In the genomic region with DNA sequence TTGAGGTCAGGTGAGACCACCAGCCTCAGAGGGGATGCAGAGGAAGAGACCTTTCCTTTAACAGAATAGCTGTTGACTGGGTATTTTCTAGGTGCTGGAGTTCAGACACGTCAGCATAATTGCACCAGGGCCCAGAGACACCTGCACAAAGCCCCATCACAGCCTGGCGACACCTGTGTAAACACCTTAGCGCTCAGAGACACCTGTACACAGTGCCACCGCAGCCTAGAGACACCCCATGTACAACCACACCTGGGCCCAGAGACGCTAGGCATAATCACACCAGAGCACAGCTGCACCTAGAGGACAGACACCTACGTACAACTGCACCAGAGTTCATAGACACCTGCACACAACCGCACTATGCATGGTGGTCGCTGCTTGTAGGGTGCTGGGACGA, we compare ENCODE assay signal across 11 cellular contexts. TPM values are rescaled to one million over a fixed set of nuclear protein-coding genes. Genes with fewer than 3 reads are reported as not detected.
DNase-seq lines count a peak whose midpoint lies in the region; ATAC-seq, FAIRE-seq and TF ChIP-seq lines count a peak whose summit lies in the region.
"Had no signal": no experiment of that assay in that cellular context is flagged by ENCODE, and none has a peak within 500 bp of the region (broad histone marks: within the 10 kb centered on the region; RNA-seq: fewer than 3 reads in every experiment).

No MANE protein-coding gene starts in this region.

- H3K9me1 ChIP-seq in endothelial cell of umbilical vein (replicated peaks; ENCODE audit: control insufficient read depth, extremely low read depth, insufficient read depth, low read length) = no peaks in the 10 kb centered on the region

- H3K9me3 ChIP-seq in OCI-LY7 (ENCODE audit: low read length) = no peaks in the 10 kb centered on the region
- no peaks in the 10 kb centered on the region for H3K9me3 ChIP-seq in endothelial cell of umbilical vein (replicated peaks; ENCODE audit: control insufficient read depth, insufficient read depth, low read length)

- no peaks in the 10 kb centered on the region for H4K20me1 ChIP-seq in OCI-LY7 (ENCODE audit: insufficient read depth, low read length)
- H4K20me1 ChIP-seq in endothelial cell of umbilical vein (replicated peaks; ENCODE audit: control insufficient read depth, extremely low read depth, insufficient read depth, low read length) = no peaks in the 10 kb centered on the region

- H3K36me3 Mint-ChIP-seq in activated T-cell treated with anti-CD3 and anti-CD28 coated beads, Interleukin-2, amount 50 U/mL, for 72 hours (ENCODE audit: insufficient read depth in 2 of 2) = peaks cover 5 to 11% of the 10 kb centered on the region in 2 donors
- peaks cover 48% of the 10 kb centered on the region for H3K36me3 Mint-ChIP-seq in stimulated activated effector memory CD8-positive, alpha-beta T cell treated with anti-CD3 and anti-CD28 coated beads, Interleukin-12 subunit alpha, Interleukin-12 subunit beta, amount 100 ng/mL, for 72 hours

- FAIRE-seq in endothelial cell of umbilical vein (lab: Jason Lieb, UNC) = no peak

- H3K79me2 ChIP-seq in OCI-LY7 (ENCODE audit: insufficient read depth, low read depth, low read length) = peaks cover 51% of the 10 kb centered on the region
- H3K79me2 ChIP-seq in endothelial cell of umbilical vein (ENCODE audit: control insufficient read depth, insufficient read depth, low read length) = peaks cover 66% of the 10 kb centered on the region

- H3K4me2 ChIP-seq in OCI-LY7 (ENCODE audit: low read length) (peak overlapping the region; percentile 93), endothelial cell of umbilical vein (ENCODE audit: insufficient read depth, low read length) (peak overlapping the region; percentile 87)

- peaks cover 22% of the 10 kb centered on the region for H3K4me1 Mint-ChIP-seq in activated T-cell treated with anti-CD3 and anti-CD28 coated beads, Interleukin-2, amount 50 U/mL, for 72 hours (ENCODE audit: low read depth)
- H3K4me1 Mint-ChIP-seq in stimulated activated effector memory CD8-positive, alpha-beta T cell treated with anti-CD3 and anti-CD28 coated beads, Interleukin-12 subunit alpha, Interleukin-12 subunit beta, amount 100 ng/mL, for 72 hours = peaks cover 27% of the 10 kb centered on the region

- H3K4me1 ChIP-seq in OCI-LY7 (ENCODE audit: insufficient read depth, low read length, poor library complexity, severe bottlenecking) (peaks cover 22% of the 10 kb centered on the region), endothelial cell of umbilical vein (ENCODE audit: control insufficient read depth, extremely low read depth, insufficient read depth, low read length) (peaks cover 14% of the 10 kb centered on the region)

- intact Hi-C loops in OCI-LY7 (cut with micrococcal nuclease; ENCODE audit: unreplicated experiment) = no loop called here
- intact Hi-C loops in endothelial cell of umbilical vein (cut with micrococcal nuclease) = loop anchor here (2.0 kb wide), 1 partner anchor 21 kb away; no protein-coding TSS in a partner anchor

- no peaks in the 10 kb centered on the region for H3K9me3 Mint-ChIP-seq in activated T-cell treated with anti-CD3 and anti-CD28 coated beads, Interleukin-2, amount 50 U/mL, for 72 hours
- no peaks in the 10 kb centered on the region for H3K9me3 Mint-ChIP-seq in stimulated activated effector memory CD8-positive, alpha-beta T cell treated with anti-CD3 and anti-CD28 coated beads, Interleukin-12 subunit alpha, Interleukin-12 subunit beta, amount 100 ng/mL, for 72 hours

- POLR2A ChIA-PET in OCI-LY7 (lab: Charles Lee) = no interaction called here
- POLR2A ChIA-PET in endothelial cell of umbilical vein (lab: Charles Lee) = no interaction called here

- H3K4me3 ChIP-seq in OCI-LY7 (ENCODE audit: low read depth, low read length, poor library complexity, severe bottlenecking) (peak overlapping the region; percentile 94), endothelial cell of umbilical vein (replicated peaks in 1 of 3; ENCODE audit: insufficient read depth in 1 of 3, low read depth in 1 of 3, low read length in 3 of 3) (peak overlapping the region in 2 of 3 experiments; percentile 56 to 69)

- BruUV-seq in OCI-LY7 (replicated peaks; lab: Mats Ljungman, UMichigan) (TSS peak; percentile 66), endothelial cell of umbilical vein (replicated peaks; lab: Mats Ljungman, UMichigan) (no TSS peak)

- CTCF ChIA-PET in OCI-LY7 (lab: Charles Lee; ENCODE audit: unreplicated experiment) (interaction anchor here (1.2 kb wide), 1 partner anchor 9 kb away, joined by 5 read pairs; no protein-coding TSS in a partner anchor), endothelial cell of umbilical vein (lab: Charles Lee) (interaction anchor here (4.7 kb wide), 1 partner anchor 9 kb away, joined by 29 read pairs; no protein-coding TSS in a partner anchor)

- H3K4me3 Mint-ChIP-seq in activated T-cell treated with anti-CD3 and anti-CD28 coated beads, Interleukin-2, amount 50 U/mL, for 72 hours = peak overlapping the region; percentile 75 to 89
- peak overlapping the region; percentile 78 for H3K4me3 Mint-ChIP-seq in stimulated activated effector memory CD8-positive, alpha-beta T cell treated with anti-CD3 and anti-CD28 coated beads, Interleukin-12 subunit alpha, Interleukin-12 subunit beta, amount 100 ng/mL, for 72 hours

- dilution Hi-C loops in endothelial cell of umbilical vein (cut with MboI; ENCODE audit: extremely low pct_ligation_motif_present, low sequenced_read_pairs) = no loop called here

- no peaks in the 10 kb centered on the region for H3K9me2 ChIP-seq in OCI-LY7 (ENCODE audit: insufficient read depth, low read length)

- no peaks in the 10 kb centered on the region for H3K27me3 ChIP-seq in endothelial cell of umbilical vein (ENCODE audit: control insufficient read depth in 2 of 2, insufficient read depth in 2 of 2, low read length in 2 of 2)
- H3K27me3 ChIP-seq: cardiac muscle cell had no signal

- DNase-seq in activated T-cell treated with anti-CD3 and anti-CD28 coated beads, Interleukin-2, amount 50 U/mL, for 72 hours = no peak
- DNase-seq in activated T-cell treated with anti-CD3 and anti-CD28 coated beads, Interleukin-2, amount 50 U/mL, for 48 hours = no peak
- DNase-seq in OCI-LY7 (ENCODE audit: low spot score) (peak; percentile 45), endothelial cell of umbilical vein (ENCODE audit: low read depth, low spot score) (no peak), OCI-M1 (lab: John Stamatoyannopoulos, UW) (no peak), DMS79 treated with DMSO at 0.1 percent for 48 hours (lab: John Stamatoyannopoulos, UW) (no peak)
- DNase-seq in stimulated activated effector memory CD8-positive, alpha-beta T cell treated with anti-CD3 and anti-CD28 coated beads, Interleukin-12 subunit alpha, Interleukin-12 subunit beta, amount 100 ng/mL, for 72 hours (ENCODE audit: low spot score in 2 of 2) = no peak
- DNase-seq: DMS 273 treated with DMSO at 0.1 percent for 48 hours, substantia nigra had no signal

- TF ChIP-seq POLR2A in endothelial cell of umbilical vein (IDR thresholded peaks at IDR 0.05; ENCODE audit: low read depth, low read length) = no peak

- no peaks in the 10 kb centered on the region for H3K27me3 Mint-ChIP-seq in activated T-cell treated with anti-CD3 and anti-CD28 coated beads, Interleukin-2, amount 50 U/mL, for 72 hours (ENCODE audit: low read depth)

- H3K27ac ChIP-seq in OCI-LY7 (ENCODE audit: low read depth, low read length, poor library complexity, severe bottlenecking) (peak overlapping the region; percentile 38), endothelial cell of umbilical vein (ENCODE audit: insufficient read depth, low read depth, low read length) (peak overlapping the region; percentile 17)
- H3K27ac ChIP-seq: cardiac muscle cell had no signal

- H3K27ac Mint-ChIP-seq in activated T-cell treated with anti-CD3 and anti-CD28 coated beads, Interleukin-2, amount 50 U/mL, for 72 hours = no peak overlapping the region
- peak overlapping the region; percentile 34 for H3K27ac Mint-ChIP-seq in stimulated activated effector memory CD8-positive, alpha-beta T cell treated with anti-CD3 and anti-CD28 coated beads, Interleukin-12 subunit alpha, Interleukin-12 subunit beta, amount 100 ng/mL, for 72 hours

- H2AFZ ChIP-seq in OCI-LY7 (ENCODE audit: low read length) (peak overlapping the region; percentile 3; the same call in 1 of the 2 replicates), endothelial cell of umbilical vein (ENCODE audit: low read depth, low read length) (no peak overlapping the region)

- TF ChIP-seq CTCF in OCI-LY7 (conservative IDR thresholded peaks at IDR 0.05; ENCODE audit: low read length) (no peak), endothelial cell of umbilical vein (IDR thresholded peaks at IDR 0.05; ENCODE audit: extremely low read depth in 1 of 2, insufficient read depth in 1 of 2, low read depth in 1 of 2, low read length in 2 of 2) (no peak)

- H3K36me3 ChIP-seq in OCI-LY7 (ENCODE audit: insufficient read depth, low read length) (peaks cover 60% of the 10 kb centered on the region), endothelial cell of umbilical vein (ENCODE audit: control insufficient read depth in 2 of 2, extremely low read depth in 1 of 2, insufficient read depth in 2 of 2, low read length in 2 of 2) (peaks cover 0 to 14% of the 10 kb centered on the region in 2 experiments)

- peak overlapping the region; percentile 72 for H3K9ac ChIP-seq in endothelial cell of umbilical vein (replicated peaks; ENCODE audit: extremely low read depth, insufficient read depth, low read length)

- no peak for ATAC-seq in activated T-cell treated with anti-CD3 and anti-CD28 coated beads, Interleukin-2, amount 50 U/mL, for 72 hours (replicated peaks in 1 of 2)
- no peak for ATAC-seq in stimulated activated effector memory CD8-positive, alpha-beta T cell treated with anti-CD3 and anti-CD28 coated beads, Interleukin-12 subunit alpha, Interleukin-12 subunit beta, amount 100 ng/mL, for 72 hours
- no peak for ATAC-seq in GM21515 (IDR thresholded peaks at IDR 0.05; ENCODE audit: unreplicated experiment)

RNA-seq across cellular contexts. Expression of a gene that starts 1.0 kb away (rescaled TPM):
- total RNA-seq in activated T-cell treated with anti-CD3 and anti-CD28 coated beads, Interleukin-2, amount 50 U/mL, for 72 hours = 10 to 100 TPM; 17.7 to 18.2 TPM
- total RNA-seq in OCI-LY7 (2014; rRNA removed; shearing (Covaris generic)) = 51.9 and 59.4 TPM in 2 replicates
- total RNA-seq in OCI-LY7 (2022) (46.6 and 47.6 TPM in 2 replicates), endothelial cell of umbilical vein (32.9 and 39.0 TPM in 2 replicates)
- 14.9 and 17.4 TPM in 2 replicates for polyA plus RNA-seq in endothelial cell of umbilical vein
- 24.9 and 27.5 TPM in 2 replicates for polyA plus RNA-seq in endothelial cell of umbilical vein (2011; cell fraction: cytosol; rRNA removed)
- 22.6 and 26.0 TPM in 2 replicates for polyA plus RNA-seq in endothelial cell of umbilical vein (2011; cell fraction: nucleus; rRNA removed)
- 15.6 and 37.0 TPM in 2 replicates for polyA plus RNA-seq in endothelial cell of umbilical vein (2012)
- polyA minus RNA-seq in endothelial cell of umbilical vein = 20.8 and 24.2 TPM in 2 replicates
- 51.3 TPM for polyA minus RNA-seq in endothelial cell of umbilical vein (2011; cell fraction: cytosol; rRNA and poly(A)+ RNA removed)
- 8.2 and 13.0 TPM in 2 replicates for polyA minus RNA-seq in endothelial cell of umbilical vein (2011; cell fraction: nucleus; rRNA and poly(A)+ RNA removed)

RNA-seq across cellular contexts. Expression of a gene that starts 1.1 kb away (rescaled TPM):
- total RNA-seq in activated T-cell treated with anti-CD3 and anti-CD28 coated beads, Interleukin-2, amount 50 U/mL, for 72 hours = 10 to 100 TPM; 50.6 to 54.7 TPM
- 46.7 and 53.9 TPM in 2 replicates for total RNA-seq in OCI-LY7 (2014; rRNA removed; shearing (Covaris generic))
- total RNA-seq in OCI-LY7 (2022) (78.4 and 78.7 TPM in 2 replicates), endothelial cell of umbilical vein (58.5 and 67.6 TPM in 2 replicates)
- polyA plus RNA-seq in endothelial cell of umbilical vein = 14.7 and 17.6 TPM in 2 replicates
- 16.4 and 17.2 TPM in 2 replicates for polyA plus RNA-seq in endothelial cell of umbilical vein (2011; cell fraction: cytosol; rRNA removed)
- 75.4 and 76.8 TPM in 2 replicates for polyA plus RNA-seq in endothelial cell of umbilical vein (2011; cell fraction: nucleus; rRNA removed)
- polyA plus RNA-seq in endothelial cell of umbilical vein (2012) = 32.8 and 37.0 TPM in 2 replicates
- 24.6 and 29.8 TPM in 2 replicates for polyA minus RNA-seq in endothelial cell of umbilical vein
- polyA minus RNA-seq in endothelial cell of umbilical vein (2011; cell fraction: cytosol; rRNA and poly(A)+ RNA removed) = 27.5 TPM
- 35.2 and 41.8 TPM in 2 replicates for polyA minus RNA-seq in endothelial cell of umbilical vein (2011; cell fraction: nucleus; rRNA and poly(A)+ RNA removed)

RNA-seq across cellular contexts. Expression of a gene that starts 42.9 kb away (rescaled TPM):
- 10 to 100 TPM; 28.3 to 29.5 TPM for total RNA-seq in activated T-cell treated with anti-CD3 and anti-CD28 coated beads, Interleukin-2, amount 50 U/mL, for 72 hours
- total RNA-seq in OCI-LY7 (2014; rRNA removed; shearing (Covaris generic)) = 10.6 and 10.7 TPM in 2 replicates
- total RNA-seq in OCI-LY7 (2022) = 30.0 and 32.0 TPM in 2 replicates
- total RNA-seq in endothelial cell of umbilical vein = 2.1 and 4.4 TPM in 2 replicates
- 0.35 and 1.3 TPM in 2 replicates for polyA plus RNA-seq in endothelial cell of umbilical vein
- 0.22 and 0.41 TPM in 2 replicates for polyA plus RNA-seq in endothelial cell of umbilical vein (2011; cell fraction: cytosol; rRNA removed)
- 6.3 and 6.5 TPM in 2 replicates for polyA plus RNA-seq in endothelial cell of umbilical vein (2011; cell fraction: nucleus; rRNA removed)
- polyA plus RNA-seq in endothelial cell of umbilical vein (2012) = 2.8 and 3.3 TPM in 2 replicates
- 0.87 and 1.3 TPM in 2 replicates for polyA minus RNA-seq in endothelial cell of umbilical vein
- 22.1 TPM for polyA minus RNA-seq in endothelial cell of umbilical vein (2011; cell fraction: cytosol; rRNA and poly(A)+ RNA removed)
- 3.6 and 4.3 TPM in 2 replicates for polyA minus RNA-seq in endothelial cell of umbilical vein (2011; cell fraction: nucleus; rRNA and poly(A)+ RNA removed)
